Comparison of ENCODE assay signal across 26 cellular contexts in the genomic region with DNA sequence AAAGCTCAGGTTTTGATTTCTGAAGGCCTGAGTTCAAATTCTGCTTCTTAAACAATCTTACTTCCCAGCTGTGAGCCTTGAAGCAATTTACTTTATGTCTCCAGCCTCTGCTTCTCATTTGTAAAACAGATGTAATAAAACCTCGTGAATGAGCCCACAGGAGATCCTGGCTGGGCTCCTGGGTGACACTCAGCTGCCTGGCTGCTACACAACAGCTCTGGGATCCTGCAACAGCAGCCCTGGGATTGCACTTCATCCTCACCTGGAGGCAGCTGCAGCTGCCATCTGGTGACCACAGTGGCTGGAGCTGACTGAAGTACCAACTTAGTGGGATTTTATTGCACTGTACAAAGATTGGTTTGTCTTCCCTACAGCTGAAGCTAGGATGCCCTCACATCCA.
DNase-seq lines count a peak whose midpoint lies in the region; ATAC-seq and TF ChIP-seq lines count a peak whose summit lies in the region.
"Had no signal": no experiment of that assay in that cellular context is flagged by ENCODE, and none has a peak within 500 bp of the region (broad histone marks: within the 10 kb centered on the region; RNA-seq: fewer than 3 reads in every experiment).

No MANE protein-coding gene starts in this region.

- POLR2A ChIA-PET in OCI-LY7 (lab: Charles Lee): interaction anchor here (0.6 kb wide), 1 partner anchor 22 kb away, joined by 4 read pairs; no protein-coding TSS in a partner anchor

- H3K9me2 ChIP-seq in OCI-LY7 (ENCODE audit: insufficient read depth, low read length) (no peaks in the 10 kb centered on the region), Karpas-422 (replicated peaks; ENCODE audit: insufficient read depth, low read length) (no peaks in the 10 kb centered on the region)

- WGBS in endodermal cell (ENCODE audit: insufficient coverage in 1 of 2, insufficient read length in 1 of 2), 2 experiments: 65 to 69% methylated on average over 1 of the region's 1 CpG

- no peaks in the 10 kb centered on the region for H4K20me1 ChIP-seq in OCI-LY7 (ENCODE audit: insufficient read depth, low read length)
- H4K20me1 ChIP-seq in Karpas-422 (ENCODE audit: insufficient read depth, low read depth, low read length): no peaks in the 10 kb centered on the region

- BruUV-seq in OCI-LY7 (replicated peaks; lab: Mats Ljungman, UMichigan): no TSS peak

- H3K4me1 ChIP-seq in endodermal cell (ENCODE audit: control insufficient read depth, insufficient read depth, low read length) (no peaks in the 10 kb centered on the region), OCI-LY7 (ENCODE audit: insufficient read depth, low read length, poor library complexity, severe bottlenecking) (no peaks in the 10 kb centered on the region), Karpas-422 (ENCODE audit: low read length) (no peaks in the 10 kb centered on the region)
- H3K4me1 ChIP-seq: colonic mucosa, gastrocnemius medialis, left lung, prostate gland, stomach, tibial nerve had no signal

- DNase-seq in DMS53 (lab: John Stamatoyannopoulos, UW) (peak; percentile 71), DMS53 treated with DMSO at 0.1 percent for 48 hours (lab: John Stamatoyannopoulos, UW; ENCODE audit: unreplicated experiment) (no peak), AG10803 (ENCODE audit: low read depth) (peak; percentile 87), NCI-H2171 treated with DMSO at 0.1 percent for 48 hours (lab: John Stamatoyannopoulos, UW) (peak; percentile 78), endodermal cell (no peak), OCI-LY7 (ENCODE audit: low spot score) (no peak), Karpas-422 (no peak)
- DNase-seq: colonic mucosa; effector memory CD8-positive, alpha-beta T cell; EL; gastrocnemius medialis; left lung; mesendoderm; NCI-H1105; NCI-H2227 treated with DMSO at 0.1 percent for 48 hours; stimulated activated CD8-positive, alpha-beta memory T cell treated with anti-CD3 and anti-CD28 coated beads, Interleukin-4, amount 100 ng/mL, for 48 hours; stomach; T-helper 9 cell had no signal

- no peak for ATAC-seq in GM18861 (IDR thresholded peaks at IDR 0.05; ENCODE audit: unreplicated experiment)
- ATAC-seq: activated naive CD4-positive, alpha-beta T cell treated with anti-CD3 and anti-CD28 coated beads, Interleukin-2, amount 50 U/mL, for 72 hours; effector memory CD8-positive, alpha-beta T cell; esophagus mucosa; gastrocnemius medialis; left lung; WTC11 had no signal

- H3K36me3 ChIP-seq in endodermal cell (ENCODE audit: control insufficient read depth, insufficient read depth, low read length) (no peaks in the 10 kb centered on the region), OCI-LY7 (ENCODE audit: insufficient read depth, low read length) (no peaks in the 10 kb centered on the region), Karpas-422 (ENCODE audit: insufficient read depth, low read length) (no peaks in the 10 kb centered on the region)
- H3K36me3 ChIP-seq: colonic mucosa, gastrocnemius medialis, left lung, prostate gland, stomach, tibial nerve had no signal

- H3K9me3 Mint-ChIP-seq in endodermal cell: no peaks in the 10 kb centered on the region
- H3K9me3 Mint-ChIP-seq: activated naive CD4-positive, alpha-beta T cell treated with anti-CD3 and anti-CD28 coated beads, Interleukin-2, amount 50 U/mL, for 72 hours; activated T-helper 1 cell treated with anti-CD3 and anti-CD28 coated beads, Interleukin-12 subunit alpha, Interleukin-12 subunit beta, Interleukin-2, Interleukin-4 antibody, amounts not matched to agents 30 ng/mL and 10 ng/mL and 1 ng/mL, durations not matched to agents 14 hours and 24 hours and 36 hours; effector memory CD8-positive, alpha-beta T cell; WTC11 had no signal

- no peaks in the 10 kb centered on the region for H3K4me1 Mint-ChIP-seq in endodermal cell
- H3K4me1 Mint-ChIP-seq: WTC11 had no signal

- H3K4me2 ChIP-seq in OCI-LY7 (ENCODE audit: low read length) (no peak overlapping the region), Karpas-422 (ENCODE audit: low read depth, low read length, poor library complexity, severe bottlenecking) (no peak overlapping the region)

- TF ChIP-seq CTCF in AG10803 (conservative IDR thresholded peaks at IDR 0.05; ENCODE audit: low read length): peak; percentile 37
- peak; percentile 14 for TF ChIP-seq CTCF in endodermal cell (conservative IDR thresholded peaks at IDR 0.05)
- no peak for TF ChIP-seq CTCF in OCI-LY7 (conservative IDR thresholded peaks at IDR 0.05; ENCODE audit: low read length)

- H3K4me3 ChIP-seq in AG10803 (ENCODE audit: low read length): no peak overlapping the region
- H3K4me3 ChIP-seq in endodermal cell (ENCODE audit: low read length): no peak overlapping the region
- H3K4me3 ChIP-seq in OCI-LY7 (ENCODE audit: low read depth, low read length, poor library complexity, severe bottlenecking): no peak overlapping the region
- H3K4me3 ChIP-seq in Karpas-422 (ENCODE audit: low read length): no peak overlapping the region
- H3K4me3 ChIP-seq: colonic mucosa, gastrocnemius medialis, left lung, prostate gland, stomach, tibial nerve had no signal

- H3K9me3 ChIP-seq in endodermal cell (ENCODE audit: control insufficient read depth, low read length): no peaks in the 10 kb centered on the region
- no peaks in the 10 kb centered on the region for H3K9me3 ChIP-seq in OCI-LY7 (ENCODE audit: low read length)
- no peaks in the 10 kb centered on the region for H3K9me3 ChIP-seq in Karpas-422 (ENCODE audit: low read length)
- H3K9me3 ChIP-seq: colonic mucosa, gastrocnemius medialis, left lung, prostate gland, stomach, tibial nerve had no signal

- CTCF ChIA-PET in OCI-LY7 (lab: Charles Lee; ENCODE audit: unreplicated experiment): no interaction called here

- H3K36me3 Mint-ChIP-seq in endodermal cell (ENCODE audit: low read depth): no peaks in the 10 kb centered on the region
- H3K36me3 Mint-ChIP-seq: activated naive CD4-positive, alpha-beta T cell treated with anti-CD3 and anti-CD28 coated beads, Interleukin-2, amount 50 U/mL, for 72 hours; WTC11 had no signal

- intact Hi-C loops in OCI-LY7 (cut with micrococcal nuclease; ENCODE audit: unreplicated experiment): no loop called here

- H3K4me3 Mint-ChIP-seq in endodermal cell: no peak overlapping the region
- H3K4me3 Mint-ChIP-seq: activated T-helper 1 cell treated with anti-CD3 and anti-CD28 coated beads, Interleukin-12 subunit alpha, Interleukin-12 subunit beta, Interleukin-2, Interleukin-4 antibody, amounts not matched to agents 30 ng/mL and 10 ng/mL and 1 ng/mL, durations not matched to agents 14 hours and 24 hours and 36 hours; effector memory CD8-positive, alpha-beta T cell; WTC11 had no signal

- H3K79me2 ChIP-seq in OCI-LY7 (ENCODE audit: insufficient read depth, low read depth, low read length) (no peaks in the 10 kb centered on the region), Karpas-422 (ENCODE audit: low read length) (no peaks in the 10 kb centered on the region)

- no peak overlapping the region for H3K27ac Mint-ChIP-seq in endodermal cell
- H3K27ac Mint-ChIP-seq: activated naive CD4-positive, alpha-beta T cell treated with anti-CD3 and anti-CD28 coated beads, Interleukin-2, amount 50 U/mL, for 72 hours; activated T-helper 1 cell treated with anti-CD3 and anti-CD28 coated beads, Interleukin-12 subunit alpha, Interleukin-12 subunit beta, Interleukin-2, Interleukin-4 antibody, amounts not matched to agents 30 ng/mL and 10 ng/mL and 1 ng/mL, durations not matched to agents 14 hours and 24 hours and 36 hours; effector memory CD8-positive, alpha-beta T cell; WTC11 had no signal

- H2AFZ ChIP-seq in OCI-LY7 (ENCODE audit: low read length) (no peak overlapping the region), Karpas-422 (ENCODE audit: low read length) (no peak overlapping the region)

- H3K27ac ChIP-seq in endodermal cell (ENCODE audit: low read depth, low read length): no peak overlapping the region
- no peak overlapping the region for H3K27ac ChIP-seq in OCI-LY7 (ENCODE audit: low read depth, low read length, poor library complexity, severe bottlenecking)
- H3K27ac ChIP-seq in Karpas-422 (ENCODE audit: low read length): no peak overlapping the region
- H3K27ac ChIP-seq: colonic mucosa, gastrocnemius medialis, left lung, prostate gland, RWPE1, stomach, tibial nerve had no signal

- H3K9ac ChIP-seq in endodermal cell (ENCODE audit: extremely low read depth, low read length, poor library complexity, severe bottlenecking) (no peak overlapping the region), Karpas-422 (ENCODE audit: low read length) (no peak overlapping the region)

- no peaks in the 10 kb centered on the region for H3K27me3 ChIP-seq in endodermal cell (ENCODE audit: control insufficient read depth, insufficient read depth, low read length, poor library complexity, severe bottlenecking)
- H3K27me3 ChIP-seq in Karpas-422 (ENCODE audit: low read length): no peaks in the 10 kb centered on the region
- H3K27me3 ChIP-seq: colonic mucosa, gastrocnemius medialis, left lung, stomach, tibial nerve had no signal

- peaks cover 2% of the 10 kb centered on the region for H3K27me3 Mint-ChIP-seq in endodermal cell (ENCODE audit: insufficient read depth)
- H3K27me3 Mint-ChIP-seq: effector memory CD8-positive, alpha-beta T cell had no signal

Comparison
In these comparisons a context has a peak if more than half of its experiments do, and no peak if none do; other contexts are left out.
1. DNase-seq: peak in DMS53 (single experiment), AG10803 (single experiment) and NCI-H2171 treated with DMSO at 0.1 percent for 48 hours (single experiment); none in DMS53 treated with DMSO at 0.1 percent for 48 hours (single experiment), endodermal cell (single experiment), OCI-LY7 (single experiment) and Karpas-422 (single experiment).